ENCODE assay signal across 20 cellular contexts in the genomic region with DNA sequence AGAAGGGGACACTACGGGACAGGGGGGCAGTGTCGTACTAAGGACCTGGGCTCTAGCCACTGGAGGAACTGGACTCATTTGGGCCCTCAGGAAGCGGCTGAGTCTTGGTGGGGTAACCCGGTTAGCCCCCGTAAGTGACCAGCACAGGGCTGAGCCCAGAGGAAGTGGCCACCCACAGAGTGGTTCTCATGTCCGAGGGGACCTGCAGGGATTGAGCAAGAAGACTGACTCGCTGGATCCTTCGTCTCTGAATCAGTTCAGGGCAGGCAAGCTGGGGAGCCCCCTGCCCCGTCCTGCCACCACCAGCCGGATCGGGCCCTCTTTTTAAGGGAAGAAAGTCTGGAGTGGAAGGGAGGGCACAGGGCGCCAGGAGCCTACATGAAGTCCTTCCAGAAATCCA. TPM values are rescaled to one million over a fixed set of nuclear protein-coding genes. Genes with fewer than 3 reads are reported as not detected.
A peak's percentile ranks its signal among the peaks of the same experiment; 100 is the strongest.
DNase-seq lines count a peak whose midpoint lies in the region; ATAC-seq, FAIRE-seq and TF ChIP-seq lines count a peak whose summit lies in the region.
"Had no signal": no experiment of that assay in that cellular context is flagged by ENCODE, and none has a peak within 500 bp of the region (broad histone marks: within the 10 kb centered on the region; RNA-seq: fewer than 3 reads in every experiment).

No MANE protein-coding gene starts in this region.

- no peaks in the 10 kb centered on the region for H3K36me3 ChIP-seq in adipocyte (ENCODE audit: control insufficient read depth, insufficient read depth, low read length, severe bottlenecking)
- H3K36me3 ChIP-seq in right atrium auricular region, result no peaks in the 10 kb centered on the region
- no peaks in the 10 kb centered on the region for H3K36me3 ChIP-seq in skeletal muscle satellite cell (ENCODE audit: insufficient read depth, low read length)
- H3K36me3 ChIP-seq: pancreas had no signal

- CTCF ChIA-PET in AG04450 (lab: Charles Lee), result interaction anchor here (0.6 to 4.8 kb wide), 5 partner anchors 13 to 161 kb away, joined by 3 to 46 read pairs (median 9); partner anchors contain the start of gene HAUS7

- H3K9me3 ChIP-seq in AG04450 (ENCODE audit: control insufficient read depth, insufficient read depth, low read length) (no peaks in the 10 kb centered on the region), adipocyte (ENCODE audit: control insufficient read depth, low read length) (no peaks in the 10 kb centered on the region), right atrium auricular region (no peaks in the 10 kb centered on the region), skeletal muscle satellite cell (replicated peaks; ENCODE audit: low read length) (no peaks in the 10 kb centered on the region)
- H3K9me3 ChIP-seq: pancreas had no signal

- peak overlapping the region; percentile 49 for H3K4me3 ChIP-seq in AG04450 (ENCODE audit: low read depth, low read length)
- H3K4me3 ChIP-seq in adipocyte (ENCODE audit: low read length), result no peak overlapping the region
- H3K4me3 ChIP-seq in right atrium auricular region, result peak overlapping the region in 1 of 2 donors; percentile 47
- no peak overlapping the region for H3K4me3 ChIP-seq in skeletal muscle satellite cell (ENCODE audit: low read length)
- H3K4me3 ChIP-seq: SK-N-MC had no signal

- no peak for FAIRE-seq in frontal cortex (lab: Jason Lieb, UNC)
- FAIRE-seq: GM18507, pancreas, TTC549 had no signal

- peak overlapping the region; percentile 31 for H3K27ac ChIP-seq in AG04450 (ENCODE audit: low read depth, low read length)
- peak overlapping the region; percentile 69 to 74 for H3K27ac ChIP-seq in right atrium auricular region
- H3K27ac ChIP-seq: pancreas, SK-N-MC had no signal

- no peaks in the 10 kb centered on the region for H3K27me3 ChIP-seq in AG04450 (ENCODE audit: control insufficient read depth, insufficient read depth, low read length)
- peaks cover 3% of the 10 kb centered on the region for H3K27me3 ChIP-seq in adipocyte (replicated peaks; ENCODE audit: control insufficient read depth, insufficient read depth, low read length)
- H3K27me3 ChIP-seq in right atrium auricular region, result no peaks in the 10 kb centered on the region
- H3K27me3 ChIP-seq in skeletal muscle satellite cell (ENCODE audit: control insufficient read depth, insufficient read depth, low read length), result no peaks in the 10 kb centered on the region

- POLR2A ChIA-PET in AG04450 (lab: Yijun Ruan, JAX), result interaction anchor here (0.6 to 1.1 kb wide), 2 partner anchors 23 to 921 kb away, joined by 3 to 8 read pairs; partner anchors contain the start of gene HAUS7

- TF ChIP-seq CTCF in AG04450 (IDR thresholded peaks at IDR 0.05; ENCODE audit: low read depth, low read length), result no peak
- TF ChIP-seq CTCF in right atrium auricular region (IDR thresholded peaks at IDR 0.05), result no peak

- peak overlapping the region; percentile 54 for H3K4me2 ChIP-seq in skeletal muscle satellite cell (ENCODE audit: low read length)

- DNase-seq in AG04450 (ENCODE audit: low read depth, low spot score) (no peak), adipocyte (ENCODE audit: low read depth) (peak; percentile 44), right atrium auricular region (ENCODE audit: low spot score) (peak; percentile 69), retina (no peak), DMS79 (lab: John Stamatoyannopoulos, UW) (no peak), frontal cortex (ENCODE audit: low spot score in 2 of 2) (no peak)
- DNase-seq: activated CD8-positive, alpha-beta T cell treated with anti-CD3 and anti-CD28 coated beads, Interleukin-2, amount 10 ng/mL, durations not matched to agents 7 days and 5 days; dorsolateral prefrontal cortex; immature natural killer cell; NCI-H1436 treated with DMSO at 0.1 percent for 48 hours; NCI-H345; pancreas; stimulated activated CD4-positive, alpha-beta T cell treated with anti-CD3 and anti-CD28 coated beads, Interleukin-15, amount 100 ng/mL, for 24 hours had no signal

- H3K4me1 ChIP-seq in adipocyte (ENCODE audit: control insufficient read depth, insufficient read depth, low read length), result no peaks in the 10 kb centered on the region
- H3K4me1 ChIP-seq in right atrium auricular region, result peaks cover 0 to 21% of the 10 kb centered on the region in 2 donors
- H3K4me1 ChIP-seq in skeletal muscle satellite cell (ENCODE audit: control insufficient read depth, insufficient read depth, low read length), result peaks cover 13% of the 10 kb centered on the region
- H3K4me1 ChIP-seq: pancreas had no signal

- ATAC-seq in GM19328 (IDR thresholded peaks at IDR 0.05; ENCODE audit: unreplicated experiment), result no peak
- ATAC-seq: activated CD8-positive, alpha-beta T cell treated with anti-CD3 and anti-CD28 coated beads, Interleukin-2, amount 10 ng/mL, durations not matched to agents 7 days and 5 days; activated T-helper 17 cell treated with anti-CD3 and anti-CD28 coated beads, Interleukin-2, amount 50 U/mL, for 72 hours had no signal

- H3K9ac ChIP-seq in adipocyte (ENCODE audit: low read length) (no peak overlapping the region), skeletal muscle satellite cell (ENCODE audit: low read depth, low read length) (no peak overlapping the region)

RNA-seq across cellular contexts. Expression of gene BGN, which starts 0.7 kb away (rescaled TPM):
- polyA plus RNA-seq in AG04450 (2011; rRNA removed), result 97.2 and 143 TPM in 2 replicates
- 66.2 and 82.8 TPM in 2 replicates for polyA minus RNA-seq in AG04450 (2011; rRNA and poly(A)+ RNA removed)
- total RNA-seq in right atrium auricular region, result 100 to 1,000 TPM; 141 to 206 TPM
- total RNA-seq in skeletal muscle satellite cell (2012; rRNA removed), result 11.9 and 24.2 TPM in 2 replicates
- total RNA-seq in frontal cortex, result 1.6 TPM
- total RNA-seq: activated CD8-positive, alpha-beta T cell treated with anti-CD3 and anti-CD28 coated beads, Interleukin-2, amount 10 ng/mL, durations not matched to agents 7 days and 5 days; activated T-helper 17 cell treated with anti-CD3 and anti-CD28 coated beads, Interleukin-2, amount 50 U/mL, for 72 hours had no signal
- polyA plus RNA-seq: immature natural killer cell had no signal

RNA-seq across cellular contexts. Expression of gene ATP2B3, which starts 23.4 kb away (rescaled TPM):
- polyA plus RNA-seq in AG04450 (2011; rRNA removed), result 0.01 TPM in 1 of 2 replicates, not detected in the other
- polyA minus RNA-seq in AG04450 (2011; rRNA and poly(A)+ RNA removed), result not detected in 2 replicates
- total RNA-seq in right atrium auricular region (not detected), frontal cortex (7.3 TPM)
- total RNA-seq in skeletal muscle satellite cell (2012; rRNA removed), result not detected in 2 replicates
- total RNA-seq: activated CD8-positive, alpha-beta T cell treated with anti-CD3 and anti-CD28 coated beads, Interleukin-2, amount 10 ng/mL, durations not matched to agents 7 days and 5 days; activated T-helper 17 cell treated with anti-CD3 and anti-CD28 coated beads, Interleukin-2, amount 50 U/mL, for 72 hours; fibroblast of villous mesenchyme had no signal
- polyA plus RNA-seq: immature natural killer cell had no signal

RNA-seq across cellular contexts. Expression of gene HAUS7, which starts 23.7 kb away (rescaled TPM):
- 13.2 and 16.5 TPM in 2 replicates for polyA plus RNA-seq in AG04450 (2011; rRNA removed)
- 16.2 and 23.0 TPM in 2 replicates for polyA minus RNA-seq in AG04450 (2011; rRNA and poly(A)+ RNA removed)
- 10 to 100 TPM; 10.5 to 15.9 TPM for total RNA-seq in right atrium auricular region
- 18.8 and 22.9 TPM in 2 replicates for total RNA-seq in skeletal muscle satellite cell (2012; rRNA removed)
- 6.5 TPM for total RNA-seq in frontal cortex

RNA-seq across cellular contexts. Expression of gene TREX2, which starts 48.2 kb away (rescaled TPM):
- polyA plus RNA-seq in AG04450 (2011; rRNA removed), result not detected in 2 replicates
- polyA minus RNA-seq in AG04450 (2011; rRNA and poly(A)+ RNA removed), result not detected in 2 replicates
- total RNA-seq in right atrium auricular region (under 1 TPM in 1 of 2 donors, not detected in 1; 0.94 TPM), frontal cortex (2.9 TPM)
- total RNA-seq in skeletal muscle satellite cell (2012; rRNA removed), result 2.2 and 3.8 TPM in 2 replicates

Comparison
In these comparisons a context has a peak if more than half of its experiments do, and no peak if none do; other contexts are left out.
1. DNase-seq: peak in adipocyte (single experiment) and right atrium auricular region (single experiment); none in AG04450 (single experiment), retina (single experiment), DMS79 (single experiment) and frontal cortex (0 of 2).
2. RNA of gene BGN, which starts 0.7 kb away (total RNA-seq): 141 to 206 TPM in right atrium auricular region; 1.6 TPM in frontal cortex (single experiment); every median in the first group is over 10 times any median in the second.